Comparison of ENCODE assay signal across 12 cellular contexts in the genomic region with DNA sequence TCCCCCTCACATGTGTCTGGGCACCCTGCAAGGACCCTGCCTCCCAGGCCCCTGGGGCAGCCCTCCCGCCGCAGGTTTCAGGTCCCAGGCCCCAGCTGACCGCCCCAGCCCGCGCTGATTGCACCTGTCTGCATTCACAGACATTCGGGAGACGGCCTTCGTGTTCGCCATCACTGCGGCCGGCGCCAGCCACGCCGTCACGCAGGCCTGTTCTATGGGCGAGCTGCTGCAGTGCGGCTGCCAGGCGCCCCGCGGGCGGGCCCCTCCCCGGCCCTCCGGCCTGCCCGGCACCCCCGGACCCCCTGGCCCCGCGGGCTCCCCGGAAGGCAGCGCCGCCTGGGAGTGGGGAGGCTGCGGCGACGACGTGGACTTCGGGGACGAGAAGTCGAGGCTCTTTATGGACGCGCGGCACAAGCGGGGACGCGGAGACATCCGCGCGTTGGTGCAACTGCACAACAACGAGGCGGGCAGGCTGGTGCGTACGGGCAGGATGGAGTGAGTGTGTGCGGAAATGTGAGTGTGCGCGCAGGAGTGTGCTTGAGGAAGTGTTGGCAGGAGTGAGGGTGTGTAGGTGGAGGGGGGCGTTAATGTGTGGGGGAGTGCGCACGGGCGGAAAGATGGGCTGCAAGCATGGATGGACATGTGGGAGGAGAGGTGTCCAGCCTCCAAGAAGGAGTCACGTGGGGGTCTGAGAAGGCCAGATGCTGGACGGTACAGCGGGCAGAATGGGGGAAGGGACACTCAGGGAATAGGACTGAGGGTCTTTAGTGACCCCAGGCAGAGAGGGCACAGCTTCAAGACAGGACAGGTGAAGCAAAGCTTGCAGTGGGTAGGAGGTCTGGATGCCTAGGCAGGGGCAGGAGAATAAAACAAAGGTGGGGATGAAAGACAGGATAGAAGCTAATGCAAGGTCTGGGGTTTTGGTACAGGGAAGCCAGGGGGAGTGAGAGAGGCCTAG. TPM values are rescaled to one million over a fixed set of nuclear protein-coding genes. Genes with fewer than 3 reads are reported as not detected.
DNase-seq lines count a peak whose midpoint lies in the region; ATAC-seq and TF ChIP-seq lines count a peak whose summit lies in the region.
"Had no signal": no experiment of that assay in that cellular context is flagged by ENCODE, and none has a peak within 500 bp of the region (broad histone marks: within the 10 kb centered on the region; RNA-seq: fewer than 3 reads in every experiment).

No MANE protein-coding gene starts in this region.

- no peak overlapping the region for H3K4me2 ChIP-seq in trophoblast cell (ENCODE audit: low read length)

- H3K4me1 Mint-ChIP-seq in osteocyte (ENCODE audit: unreplicated experiment), result peaks cover 2% of the 10 kb centered on the region

- no peaks in the 10 kb centered on the region for H3K27me3 ChIP-seq in HL-60 (ENCODE audit: insufficient read depth, poor library complexity, severe bottlenecking)
- H3K27me3 ChIP-seq in colonic mucosa, result peaks cover 51% of the 10 kb centered on the region
- no peaks in the 10 kb centered on the region for H3K27me3 ChIP-seq in trophoblast cell (ENCODE audit: insufficient read depth, low read length)

- no peaks in the 10 kb centered on the region for H3K9me3 Mint-ChIP-seq in osteocyte (ENCODE audit: unreplicated experiment)

- H2AK5ac ChIP-seq in trophoblast cell (ENCODE audit: low read length), result no peak overlapping the region

- H3K27ac Mint-ChIP-seq in osteocyte (ENCODE audit: unreplicated experiment), result no peak overlapping the region

- H3K36me3 Mint-ChIP-seq in osteocyte (ENCODE audit: unreplicated experiment), result no peaks in the 10 kb centered on the region

- H3K79me1 ChIP-seq in trophoblast cell (ENCODE audit: low read length), result no peaks in the 10 kb centered on the region

- no peak overlapping the region for H3K23ac ChIP-seq in trophoblast cell (ENCODE audit: low read length)

- H3K9me3 ChIP-seq in colonic mucosa, result no peaks in the 10 kb centered on the region
- H3K9me3 ChIP-seq in trophoblast cell (ENCODE audit: insufficient read depth, low read depth, low read length), result peaks cover 3% of the 10 kb centered on the region
- H3K9me3 ChIP-seq: tibial nerve had no signal

- peaks cover 78% of the 10 kb centered on the region for H3K27me3 Mint-ChIP-seq in osteocyte (ENCODE audit: unreplicated experiment)

- peak overlapping the region; percentile 59 for H3K18ac ChIP-seq in trophoblast cell (ENCODE audit: low read length)

- no peak overlapping the region for H3K14ac ChIP-seq in trophoblast cell (ENCODE audit: low read length)

- H3K79me2 ChIP-seq in trophoblast cell (ENCODE audit: control insufficient read depth, insufficient read depth, low read length, poor library complexity), result no peaks in the 10 kb centered on the region

- WGBS in trophoblast cell (ENCODE audit: extremely low coverage, insufficient coverage, insufficient read length), result no CpG with 5 or more reads among the region's 60 CpGs

- no peak overlapping the region for H2AFZ ChIP-seq in trophoblast cell (ENCODE audit: insufficient read depth, low read length, poor library complexity)

- peak overlapping the region; percentile 52 for H3K27ac ChIP-seq in HL-60 (replicated peaks)
- H3K27ac ChIP-seq in colonic mucosa, result no peak overlapping the region
- no peak overlapping the region for H3K27ac ChIP-seq in trophoblast cell (ENCODE audit: low read depth, low read length)
- H3K27ac ChIP-seq: 22Rv1, tibial nerve had no signal

- peak overlapping the region; percentile 32 for H4K91ac ChIP-seq in trophoblast cell (ENCODE audit: low read depth, low read length)

- no peak overlapping the region for H3K4me3 Mint-ChIP-seq in osteocyte (ENCODE audit: unreplicated experiment)

- no peak overlapping the region for H4K8ac ChIP-seq in trophoblast cell (ENCODE audit: low read depth, low read length)

- no peak overlapping the region for H3K4ac ChIP-seq in trophoblast cell (ENCODE audit: low read depth, low read length)

- no peaks in the 10 kb centered on the region for H3K36me3 ChIP-seq in colonic mucosa
- H3K36me3 ChIP-seq in trophoblast cell (ENCODE audit: control insufficient read depth in 1 of 2, insufficient read depth in 2 of 2, low read length in 2 of 2), result peaks cover 20 to 25% of the 10 kb centered on the region in 2 experiments

- no peak overlapping the region for H2BK5ac ChIP-seq in trophoblast cell (ENCODE audit: low read depth, low read length, poor library complexity)

- no peak overlapping the region for H2BK120ac ChIP-seq in trophoblast cell (ENCODE audit: insufficient read depth, low read length, poor library complexity)

- intact Hi-C loops in colonic mucosa (cut with DNase I), result no loop called here

- H3K4me3 ChIP-seq in HL-60 (replicated peaks; ENCODE audit: insufficient read depth, low read length) (peak overlapping the region; percentile 67), colonic mucosa (peak overlapping the region; percentile 20), trophoblast cell (ENCODE audit: low read depth, low read length) (no peak overlapping the region)

- no peak for ATAC-seq in GM21367 (IDR thresholded peaks at IDR 0.05; ENCODE audit: unreplicated experiment)
- ATAC-seq: PC-3 had no signal

- DNase-seq in DMS53 (lab: John Stamatoyannopoulos, UW), result peak; percentile 20
- no peak for DNase-seq in DMS53 treated with DMSO at 0.1 percent for 48 hours (lab: John Stamatoyannopoulos, UW; ENCODE audit: unreplicated experiment)
- DNase-seq in HL-60 (ENCODE audit: low read depth in 1 of 2, low spot score in 1 of 2), result peak; percentile 26 to 72
- DNase-seq in colonic mucosa, result no peak
- no peak for DNase-seq in trophoblast cell
- no peak for DNase-seq in osteocyte (ENCODE audit: extremely low spot score, unreplicated experiment)
- DNase-seq in NCI-H146 treated with DMSO at 0.1 percent for 48 hours (lab: John Stamatoyannopoulos, UW; ENCODE audit: unreplicated experiment), result no peak
- DNase-seq: PC-3 had no signal

- TF ChIP-seq CTCF in HL-60 (IDR thresholded peaks at IDR 0.05; ENCODE audit: insufficient read depth, low read length) (no peak), colonic mucosa (IDR thresholded peaks at IDR 0.05) (no peak), osteocyte (IDR thresholded peaks at IDR 0.05) (no peak)

- no peaks in the 10 kb centered on the region for H3K4me1 ChIP-seq in colonic mucosa
- H3K4me1 ChIP-seq in trophoblast cell (ENCODE audit: control insufficient read depth in 1 of 2, insufficient read depth in 2 of 2, low read length in 2 of 2), result peaks cover 23 to 26% of the 10 kb centered on the region in 2 experiments

- no peak overlapping the region for H2BK12ac ChIP-seq in trophoblast cell (ENCODE audit: low read length)

- H4K12ac ChIP-seq in trophoblast cell (ENCODE audit: low read depth, low read length), result no peak overlapping the region

- H3K9ac ChIP-seq in colonic mucosa (ENCODE audit: low read depth in 2 of 2, low read length in 2 of 2), result peak overlapping the region in 1 of 2 donors; percentile 50
- H3K9ac ChIP-seq in trophoblast cell (ENCODE audit: low read length), result no peak overlapping the region

RNA-seq across cellular contexts. Expression of gene WNT10A, which starts 9.0 kb away (rescaled TPM):
- under 1 TPM; 0.44 to 0.61 TPM for total RNA-seq in colonic mucosa
- 0.15 and 0.22 TPM in 2 replicates for polyA plus RNA-seq in trophoblast cell (2013)
- total RNA-seq in osteocyte, result not detected in 2 replicates

RNA-seq across cellular contexts. Expression of gene WNT6, which starts 12.0 kb away (rescaled TPM):
- total RNA-seq in colonic mucosa (under 1 TPM; 0.25 to 0.37 TPM), osteocyte (0.42 and 0.64 TPM in 2 replicates)
- polyA plus RNA-seq in trophoblast cell (2013), result 22.5 and 23.5 TPM in 2 replicates
- total RNA-seq: PC-3 had no signal

RNA-seq across cellular contexts. Expression of gene PRKAG3, which starts 40.0 kb away (rescaled TPM):
- total RNA-seq in colonic mucosa, result not detected
- not detected in 2 replicates for polyA plus RNA-seq in trophoblast cell (2013)
- not detected in 2 replicates for total RNA-seq in osteocyte
- total RNA-seq: M059J, PC-3, tibial nerve had no signal

Comparison
In these comparisons a context has a peak if more than half of its experiments do, and no peak if none do; other contexts are left out.
1. DNase-seq: peak in DMS53 (single experiment) and HL-60 (2 of 2); none in DMS53 treated with DMSO at 0.1 percent for 48 hours (single experiment), colonic mucosa (single experiment), trophoblast cell (0 of 2), osteocyte (single experiment) and NCI-H146 treated with DMSO at 0.1 percent for 48 hours (single experiment).